25 cellular contexts compared by ENCODE assay signal in the genomic region with DNA sequence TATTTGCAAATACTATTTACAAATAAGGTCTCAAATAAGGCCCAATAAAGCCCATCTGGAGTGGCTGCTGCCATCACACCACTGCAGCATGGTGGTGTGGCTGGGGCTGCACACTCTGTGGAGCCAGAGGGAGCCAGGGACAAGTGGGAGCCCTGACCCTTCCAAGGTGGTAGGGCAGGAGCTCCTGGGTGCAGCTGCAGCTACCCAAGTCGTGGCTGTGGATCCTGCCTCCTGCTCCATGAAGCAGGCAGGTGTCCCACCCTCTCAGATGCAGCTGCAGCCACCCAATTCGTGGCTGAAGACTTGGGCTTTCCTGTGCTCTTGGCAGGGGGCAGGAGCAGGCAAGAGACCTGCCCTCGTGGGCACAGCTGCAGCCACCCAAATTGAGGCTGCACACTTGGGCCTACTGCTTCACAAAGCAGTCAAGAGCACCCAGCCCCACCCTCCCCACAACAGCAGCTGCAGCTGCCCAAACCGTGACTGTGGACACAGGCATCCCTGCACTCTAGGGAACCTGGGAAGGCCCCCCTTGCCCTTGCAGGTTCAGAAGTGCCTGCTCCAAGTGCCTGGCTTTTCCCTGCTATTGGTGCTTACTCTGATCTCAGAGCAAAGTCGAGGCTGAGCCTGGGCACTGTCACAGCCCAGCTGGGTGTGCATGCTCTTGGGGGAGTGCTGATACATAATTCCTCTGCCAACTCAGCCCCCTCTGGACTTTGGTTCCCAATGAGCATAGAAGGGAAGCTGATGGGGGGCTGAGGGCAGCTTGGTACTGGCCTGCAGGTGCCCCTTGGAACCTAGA.
"Had no signal": no experiment of that assay in that cellular context is flagged by ENCODE, and none has a peak within 500 bp of the region (broad histone marks: within the 10 kb centered on the region; RNA-seq: fewer than 3 reads in every experiment).

No MANE protein-coding gene starts in this region.

- H3K4me1 ChIP-seq: heart left ventricle, lower lobe of right lung, pancreas, psoas muscle, right lobe of liver, stomach, tibial artery, uterus had no signal

- FAIRE-seq: pancreas had no signal

- H3K9me3 ChIP-seq: heart left ventricle, lower lobe of right lung, pancreas, psoas muscle, right lobe of liver, stomach, thoracic aorta, tibial artery, uterus had no signal

- DNase-seq: islet precursor cell; kidney glomerular epithelial cell; left cardiac atrium; lower lobe of right lung; mammary epithelial cell; mesenchymal stem cell; naive B cell; nucleus accumbens; right lobe of liver; stimulated activated CD4-positive, alpha-beta T cell treated with anti-CD3 and anti-CD28 coated beads, Interleukin-12 subunit alpha, Interleukin-12 subunit beta, amount 100 ng/mL, for 4 hours; stimulated activated CD4-positive, alpha-beta T cell treated with anti-CD3 and anti-CD28 coated beads, Interleukin-15, amount 100 ng/mL, for 24 hours; stimulated activated CD4-positive, alpha-beta T cell treated with anti-CD3 and anti-CD28 coated beads, Interleukin-2, amount 100 ng/mL, for 24 hours; stimulated activated CD4-positive, alpha-beta T cell treated with anti-CD3 and anti-CD28 coated beads, Interleukin-4, amount 100 ng/mL, for 1 hour; stimulated activated naive B cell treated with anti-CD40 and anti-IgM and Interleukin-4, amounts not matched to agents 10 μg/mL and 1 μg/mL and 100 μg/mL, for 72 hours; stimulated activated naive CD8-positive, alpha-beta T cell treated with anti-CD3 and anti-CD28 coated beads, Interleukin-15, Interleukin-2, amounts not matched to agents 100 U/mL and 50 U/mL, for 24 hours; stomach; tibial artery; trophoblast cell; uterus had no signal

- H3K27me3 ChIP-seq: heart left ventricle, pancreas, right lobe of liver, stomach, tibial artery, uterus had no signal

- H3K27ac ChIP-seq: heart left ventricle, lower lobe of right lung, pancreas, psoas muscle, right lobe of liver, skin epidermis, stomach, thoracic aorta, tibial artery, uterus had no signal

- H3K36me3 ChIP-seq: heart left ventricle, lower lobe of right lung, pancreas, right lobe of liver, stomach, thoracic aorta, tibial artery, uterus had no signal

- ATAC-seq: heart left ventricle; left cardiac atrium; left lobe of liver; pancreas; psoas muscle; right lobe of liver; stimulated activated naive CD8-positive, alpha-beta T cell treated with anti-CD3 and anti-CD28 coated beads, Interleukin-15, Interleukin-2, amounts not matched to agents 100 U/mL and 50 U/mL, for 24 hours had no signal

- H3K4me3 ChIP-seq: heart left ventricle, lower lobe of right lung, pancreas, psoas muscle, right lobe of liver, skin epidermis, stomach, thoracic aorta, tibial artery, uterus had no signal
